In genomic region chr3:111989061-111989678, GRCh38 we compare ENCODE assay signal across 8 cellular contexts. TPM values are rescaled to one million over a fixed set of nuclear protein-coding genes. Genes with fewer than 3 reads are reported as not detected.
A peak's percentile ranks its signal among the peaks of the same experiment; 100 is the strongest.
DNase-seq lines count a peak whose midpoint lies in the region; ATAC-seq and TF ChIP-seq lines count a peak whose summit lies in the region.

No MANE protein-coding gene starts in this region.

- 69 to 72% methylated on average over 3 of the region's 3 CpGs for WGBS in testis, 2 donors

- H3K9me3 ChIP-seq in testis = no peaks in the 10 kb centered on the region

- H3K27ac ChIP-seq in testis = no peak overlapping the region

- ATAC-seq in GM19043 (IDR thresholded peaks at IDR 0.05; ENCODE audit: low read depth, unreplicated experiment) (peak; percentile 91), HG03139 (IDR thresholded peaks at IDR 0.05; ENCODE audit: unreplicated experiment) (peak; percentile 93)

- in situ Hi-C loops in Caki2 (cut with HindIII; ENCODE audit: low pct_unique_long_range_greater_than_20kb, low sequenced_read_pairs) (no loop called here), astrocyte of the cerebellum (cut with HindIII; ENCODE audit: low sequenced_read_pairs) (no loop called here)

- no peaks in the 10 kb centered on the region for H3K4me1 ChIP-seq in testis

- TF ChIP-seq CTCF in astrocyte of the cerebellum (IDR thresholded peaks at IDR 0.05; ENCODE audit: low read depth, low read length, missing control alignments) (peak; percentile 73), testis (IDR thresholded peaks at IDR 0.05) (peak in 2 of 3 experiments; percentile 46 to 61)

- no peaks in the 10 kb centered on the region for H3K36me3 ChIP-seq in testis (ENCODE audit: low read depth, missing control alignments)

- H3K27me3 ChIP-seq in testis = no peaks in the 10 kb centered on the region

- no peak for TF ChIP-seq POLR2A in testis (IDR thresholded peaks at IDR 0.05)

- intact Hi-C loops in testis (cut with DNase I; ENCODE audit: low total_unique reads) = no loop called here

- H3K4me3 ChIP-seq in astrocyte of the cerebellum (ENCODE audit: low read depth, low read length) = no peak overlapping the region
- H3K4me3 ChIP-seq in testis = no peak overlapping the region

- DNase-seq in Caki2 (ENCODE audit: low read depth) (peak; percentile 48), NCI-H2196 (lab: John Stamatoyannopoulos, UW; ENCODE audit: unreplicated experiment) (peak; percentile 76), astrocyte of the cerebellum (ENCODE audit: low read depth) (peak; percentile 69), iris pigment epithelial cell (ENCODE audit: low read depth) (peak; percentile 85), testis (no peak)
- no peak for DNase-seq in activated CD4-positive, CD25-positive, alpha-beta regulatory T cell treated with anti-CD3 and anti-CD28 coated beads, Interleukin-2, amount 50 U/mL, for 72 hours

RNA-seq across cellular contexts. Expression of gene TAGLN3, which starts 9.6 kb away (rescaled TPM):
- total RNA-seq in Caki2 (2014; rRNA removed; shearing (Covaris generic); ENCODE audit: low replicate concordance) = 1.2 and 1.9 TPM in 2 replicates
- under 1 TPM in 1 of 2 donors, not detected in 1; 0.37 TPM for total RNA-seq in testis
- not detected for polyA plus RNA-seq in testis (ENCODE audit: insufficient read depth, low read depth, low replicate concordance)

RNA-seq across cellular contexts. Expression of gene ABHD10, which starts 10.3 kb away (rescaled TPM):
- 21.3 and 59.1 TPM in 2 replicates for total RNA-seq in Caki2 (2014; rRNA removed; shearing (Covaris generic); ENCODE audit: low replicate concordance)
- 10 to 100 TPM; 38.0 to 38.4 TPM for total RNA-seq in testis
- 43.0 TPM for polyA plus RNA-seq in testis (ENCODE audit: insufficient read depth, low read depth, low replicate concordance)

RNA-seq across cellular contexts. Expression of gene TMPRSS7, which starts 45.4 kb away (rescaled TPM):
- not detected in 2 replicates for total RNA-seq in Caki2 (2014; rRNA removed; shearing (Covaris generic); ENCODE audit: low replicate concordance)
- total RNA-seq in testis = 1 to 10 TPM; 2.0 to 2.8 TPM
- polyA plus RNA-seq in testis (ENCODE audit: insufficient read depth, low read depth, low replicate concordance) = 5.8 TPM

Comparison
In these comparisons a context has a peak if more than half of its experiments do, and no peak if none do; other contexts are left out.
1. DNase-seq: peak in Caki2 (single experiment), NCI-H2196 (single experiment), astrocyte of the cerebellum (single experiment) and iris pigment epithelial cell (single experiment); none in testis (single experiment) and activated CD4-positive, CD25-positive, alpha-beta regulatory T cell treated with anti-CD3 and anti-CD28 coated beads, Interleukin-2, amount 50 U/mL, for 72 hours (single experiment).